In the genomic region with DNA sequence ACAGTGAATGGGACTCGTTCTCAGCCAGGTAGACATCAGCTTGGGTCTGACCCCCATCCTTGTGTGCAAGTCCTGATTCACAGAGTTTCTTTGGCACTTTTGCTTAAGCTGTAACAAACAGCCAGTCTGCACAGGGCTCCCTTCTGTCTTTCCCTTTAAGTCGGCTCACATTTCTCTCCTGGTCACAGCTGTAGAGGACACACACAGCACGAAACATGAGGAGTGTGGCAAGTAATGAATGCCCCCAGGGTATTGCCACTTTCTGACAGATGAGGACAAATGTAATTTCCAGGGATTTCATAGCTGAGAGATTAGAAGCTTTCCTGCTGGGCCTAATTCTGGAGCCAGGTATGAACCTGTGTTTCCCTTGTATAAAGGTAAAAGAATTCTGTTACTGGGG, we compare ENCODE assay signal across 13 cellular contexts.
"Had no signal": no experiment of that assay in that cellular context is flagged by ENCODE, and none has a peak within 500 bp of the region (broad histone marks: within the 10 kb centered on the region; RNA-seq: fewer than 3 reads in every experiment).

No MANE protein-coding gene starts in this region.

- H3K9me3 Mint-ChIP-seq: activated CD4-positive, alpha-beta T cell treated with anti-CD3 and anti-CD28 coated beads, Interleukin-2, amount 10 ng/mL, durations not matched to agents 24 days and 14 days; activated T-cell treated with anti-CD3 and anti-CD28 coated beads, Interleukin-2, amount 50 U/mL, for 4 hours; natural killer cell treated with Interleukin-12 subunit alpha and Interleukin-12 subunit beta and Interleukin-15 and Interleukin-18, amount 100 ng/mL, for 72 hours; stimulated activated naive CD8-positive, alpha-beta T cell treated with anti-CD3 and anti-CD28 coated beads, Interleukin-15, amount 100 ng/mL, for 72 hours had no signal

- DNase-seq: activated CD4-positive, alpha-beta T cell treated with anti-CD3 and anti-CD28 coated beads, Interleukin-2, amount 10 ng/mL, durations not matched to agents 24 days and 14 days; activated CD8-positive, alpha-beta memory T cell treated with anti-CD3 and anti-CD28 coated beads, Interleukin-2, amount 50 U/mL, for 4 hours; activated effector memory CD4-positive, alpha-beta T cell treated with Interleukin-2 at 50 U/mL for 16 hours; activated naive CD4-positive, alpha-beta T cell treated with anti-CD3 and anti-CD28 coated beads, Interleukin-2, amount 50 U/mL, for 16 hours; activated T-cell treated with anti-CD3 and anti-CD28 coated beads, Interleukin-2, amount 50 U/mL, for 4 hours; aorta; foreskin keratinocyte; hippocampal formation; left colon; stimulated activated CD4-positive, alpha-beta T cell treated with anti-CD3 and anti-CD28 coated beads, Interleukin-4, amount 100 ng/mL, for 1 hour; stimulated activated naive CD8-positive, alpha-beta T cell treated with anti-CD3 and anti-CD28 coated beads, Interleukin-15, amount 100 ng/mL, for 72 hours; transverse colon had no signal

- H3K36me3 Mint-ChIP-seq: natural killer cell treated with Interleukin-12 subunit alpha and Interleukin-12 subunit beta and Interleukin-15 and Interleukin-18, amount 100 ng/mL, for 72 hours had no signal

- H3K4me1 Mint-ChIP-seq: activated CD4-positive, alpha-beta T cell treated with anti-CD3 and anti-CD28 coated beads, Interleukin-2, amount 10 ng/mL, durations not matched to agents 24 days and 14 days; stimulated activated naive CD8-positive, alpha-beta T cell treated with anti-CD3 and anti-CD28 coated beads, Interleukin-15, amount 100 ng/mL, for 72 hours had no signal

- H3K4me3 Mint-ChIP-seq: activated CD4-positive, alpha-beta T cell treated with anti-CD3 and anti-CD28 coated beads, Interleukin-2, amount 10 ng/mL, durations not matched to agents 24 days and 14 days; activated T-cell treated with anti-CD3 and anti-CD28 coated beads, Interleukin-2, amount 50 U/mL, for 4 hours; natural killer cell treated with Interleukin-12 subunit alpha and Interleukin-12 subunit beta and Interleukin-15 and Interleukin-18, amount 100 ng/mL, for 72 hours; stimulated activated naive CD8-positive, alpha-beta T cell treated with anti-CD3 and anti-CD28 coated beads, Interleukin-15, amount 100 ng/mL, for 72 hours had no signal

- H3K27me3 Mint-ChIP-seq: activated CD4-positive, alpha-beta T cell treated with anti-CD3 and anti-CD28 coated beads, Interleukin-2, amount 10 ng/mL, durations not matched to agents 24 days and 14 days had no signal

- H3K27ac Mint-ChIP-seq: activated CD4-positive, alpha-beta T cell treated with anti-CD3 and anti-CD28 coated beads, Interleukin-2, amount 10 ng/mL, durations not matched to agents 24 days and 14 days; natural killer cell treated with Interleukin-12 subunit alpha and Interleukin-12 subunit beta and Interleukin-15 and Interleukin-18, amount 100 ng/mL, for 72 hours; stimulated activated naive CD8-positive, alpha-beta T cell treated with anti-CD3 and anti-CD28 coated beads, Interleukin-15, amount 100 ng/mL, for 72 hours had no signal
